In genomic region chr12:52633383-52633782, GRCh38 we compare ENCODE assay signal across 12 cellular contexts. TPM values are rescaled to one million over a fixed set of nuclear protein-coding genes. Genes with fewer than 3 reads are reported as not detected.
DNase-seq lines count a peak whose midpoint lies in the region; ATAC-seq and TF ChIP-seq lines count a peak whose summit lies in the region.
"Had no signal": no experiment of that assay in that cellular context is flagged by ENCODE, and none has a peak within 500 bp of the region (broad histone marks: within the 10 kb centered on the region; RNA-seq: fewer than 3 reads in every experiment).

No MANE protein-coding gene starts in this region.

- H3K9me3 Mint-ChIP-seq in activated T-cell treated with anti-CD3 and anti-CD28 coated beads, Interleukin-2, amount 50 U/mL, for 24 hours, result no peaks in the 10 kb centered on the region
- no peaks in the 10 kb centered on the region for H3K9me3 Mint-ChIP-seq in activated CD4-positive, alpha-beta memory T cell treated with anti-CD3 and anti-CD28 coated beads, Interleukin-2, amount 10 ng/mL, durations not matched to agents 7 days and 5 days

- H3K27me3 Mint-ChIP-seq in activated T-cell treated with anti-CD3 and anti-CD28 coated beads, Interleukin-2, amount 50 U/mL, for 24 hours, result no peaks in the 10 kb centered on the region
- H3K27me3 Mint-ChIP-seq in activated CD4-positive, alpha-beta memory T cell treated with anti-CD3 and anti-CD28 coated beads, Interleukin-2, amount 10 ng/mL, durations not matched to agents 7 days and 5 days, result peaks cover 26% of the 10 kb centered on the region

- H3K4me1 ChIP-seq in BE2C (no peaks in the 10 kb centered on the region), ovary (ENCODE audit: insufficient read depth) (no peaks in the 10 kb centered on the region)

- H3K9me3 ChIP-seq in BE2C (no peaks in the 10 kb centered on the region), ovary (no peaks in the 10 kb centered on the region)
- H3K9me3 ChIP-seq: mucosa of descending colon had no signal

- TF ChIP-seq EP300 in ovary (IDR thresholded peaks at IDR 0.05), result no peak

- H3K4me3 Mint-ChIP-seq in activated T-cell treated with anti-CD3 and anti-CD28 coated beads, Interleukin-2, amount 50 U/mL, for 24 hours, result no peak overlapping the region
- H3K4me3 Mint-ChIP-seq in activated CD4-positive, alpha-beta memory T cell treated with anti-CD3 and anti-CD28 coated beads, Interleukin-2, amount 10 ng/mL, durations not matched to agents 7 days and 5 days, result no peak overlapping the region

- peaks cover 60% of the 10 kb centered on the region for H3K4me1 Mint-ChIP-seq in activated T-cell treated with anti-CD3 and anti-CD28 coated beads, Interleukin-2, amount 50 U/mL, for 24 hours (ENCODE audit: low read depth)
- peaks cover 29% of the 10 kb centered on the region for H3K4me1 Mint-ChIP-seq in activated CD4-positive, alpha-beta memory T cell treated with anti-CD3 and anti-CD28 coated beads, Interleukin-2, amount 10 ng/mL, durations not matched to agents 7 days and 5 days

- intact Hi-C loops in ovary (cut with DNase I), result no loop called here

- no peak overlapping the region for H3K4me3 ChIP-seq in BE2C (ENCODE audit: low read depth, low read length)
- no peak overlapping the region for H3K4me3 ChIP-seq in ovary
- H3K4me3 ChIP-seq: mucosa of descending colon had no signal

- H3K27ac Mint-ChIP-seq in activated T-cell treated with anti-CD3 and anti-CD28 coated beads, Interleukin-2, amount 50 U/mL, for 24 hours, result peak overlapping the region; percentile 26
- H3K27ac Mint-ChIP-seq in activated CD4-positive, alpha-beta memory T cell treated with anti-CD3 and anti-CD28 coated beads, Interleukin-2, amount 10 ng/mL, durations not matched to agents 7 days and 5 days, result peak overlapping the region; percentile 4

- POLR2A ChIA-PET in activated CD4-positive, alpha-beta memory T cell treated with anti-CD3 and anti-CD28 coated beads, Interleukin-2, amount 10 ng/mL, durations not matched to agents 7 days and 5 days (lab: Charles Lee), result interaction anchor here (1.5 kb wide), 1 partner anchor 11 kb away, joined by 5 read pairs; no protein-coding TSS in a partner anchor

- no peak for DNase-seq in activated T-cell treated with anti-CD3 and anti-CD28 coated beads, Interleukin-2, amount 50 U/mL, for 24 hours
- DNase-seq in activated T-cell treated with anti-CD3 and anti-CD28 coated beads for 4 hours (no peak), MV-4-11 (lab: John Stamatoyannopoulos, UW) (peak; percentile 75), BE2C (no peak), ovary (no peak), globus pallidus (ENCODE audit: low spot score) (no peak)
- DNase-seq in activated CD4-positive, alpha-beta memory T cell treated with anti-CD3 and anti-CD28 coated beads, Interleukin-2, amount 10 ng/mL, durations not matched to agents 7 days and 5 days, result peak; percentile 50
- DNase-seq in stimulated activated naive CD8-positive, alpha-beta T cell treated with anti-CD3 and anti-CD28 coated beads, Interleukin-15, Interleukin-2, amounts not matched to agents 100 U/mL and 50 U/mL, for 24 hours, result peak; percentile 7
- DNase-seq: effector CD4-positive, alpha-beta T cell; foreskin fibroblast; mucosa of descending colon had no signal

- CTCF ChIA-PET in activated CD4-positive, alpha-beta memory T cell treated with anti-CD3 and anti-CD28 coated beads, Interleukin-2, amount 10 ng/mL, durations not matched to agents 7 days and 5 days (lab: Charles Lee), result interaction anchor here (0.7 to 1.5 kb wide), 5 partner anchors 8 to 246 kb away, joined by 3 to 4 read pairs (median 3); no protein-coding TSS in a partner anchor

- H3K27me3 ChIP-seq in BE2C, result peaks cover 19% of the 10 kb centered on the region
- H3K27me3 ChIP-seq in ovary, result no peaks in the 10 kb centered on the region

- TF ChIP-seq CTCF in BE2C (IDR thresholded peaks at IDR 0.05; ENCODE audit: low read depth, low read length) (no peak), ovary (IDR thresholded peaks at IDR 0.05) (no peak)

- no peak overlapping the region for H3K27ac ChIP-seq in ovary

- 50 to 72% (median 59%) methylated on average over 4 of the region's 4 CpGs for WGBS in ovary, 3 donors

- no peak for TF ChIP-seq POLR2A in ovary (IDR thresholded peaks at IDR 0.05)

- H3K36me3 ChIP-seq in BE2C (no peaks in the 10 kb centered on the region), ovary (no peaks in the 10 kb centered on the region)

- H3K36me3 Mint-ChIP-seq in activated T-cell treated with anti-CD3 and anti-CD28 coated beads, Interleukin-2, amount 50 U/mL, for 24 hours (ENCODE audit: low read depth), result no peaks in the 10 kb centered on the region
- H3K36me3 Mint-ChIP-seq in activated CD4-positive, alpha-beta memory T cell treated with anti-CD3 and anti-CD28 coated beads, Interleukin-2, amount 10 ng/mL, durations not matched to agents 7 days and 5 days (ENCODE audit: low read depth), result no peaks in the 10 kb centered on the region

- ATAC-seq in stimulated activated naive CD8-positive, alpha-beta T cell treated with anti-CD3 and anti-CD28 coated beads, Interleukin-15, Interleukin-2, amounts not matched to agents 100 U/mL and 50 U/mL, for 24 hours, result no peak
- ATAC-seq: mucosa of descending colon had no signal

RNA-seq across cellular contexts. Expression of gene KRT73, which starts 15.0 kb away (rescaled TPM):
- not detected for total RNA-seq in activated CD4-positive, alpha-beta memory T cell treated with anti-CD3 and anti-CD28 coated beads, Interleukin-2, amount 10 ng/mL, durations not matched to agents 7 days and 5 days
- polyA plus RNA-seq in BE2C (2012; ENCODE audit: insufficient read depth, insufficient read length, low read depth), result not detected
- not detected for total RNA-seq in ovary
- not detected for polyA plus RNA-seq in ovary
- total RNA-seq: mucosa of descending colon, pulmonary artery endothelial cell had no signal

RNA-seq across cellular contexts. Expression of gene KRT2, which starts 18.6 kb away (rescaled TPM):
- total RNA-seq in activated CD4-positive, alpha-beta memory T cell treated with anti-CD3 and anti-CD28 coated beads, Interleukin-2, amount 10 ng/mL, durations not matched to agents 7 days and 5 days, result not detected
- polyA plus RNA-seq in BE2C (2012; ENCODE audit: insufficient read depth, insufficient read length, low read depth), result not detected
- total RNA-seq in ovary, result not detected
- not detected for polyA plus RNA-seq in ovary
- total RNA-seq: pulmonary artery endothelial cell had no signal

RNA-seq across cellular contexts. Expression of gene KRT72, which starts 32.1 kb away (rescaled TPM):
- total RNA-seq in activated CD4-positive, alpha-beta memory T cell treated with anti-CD3 and anti-CD28 coated beads, Interleukin-2, amount 10 ng/mL, durations not matched to agents 7 days and 5 days, result not detected
- not detected for polyA plus RNA-seq in BE2C (2012; ENCODE audit: insufficient read depth, insufficient read length, low read depth)
- not detected for total RNA-seq in ovary
- polyA plus RNA-seq in ovary, result not detected
- total RNA-seq: mucosa of descending colon, pulmonary artery endothelial cell had no signal

RNA-seq across cellular contexts. Expression of gene KRT1, which starts 46.8 kb away (rescaled TPM):
- under 1 TPM; 0.13 to 0.30 TPM for total RNA-seq in activated CD4-positive, alpha-beta memory T cell treated with anti-CD3 and anti-CD28 coated beads, Interleukin-2, amount 10 ng/mL, durations not matched to agents 7 days and 5 days
- polyA plus RNA-seq in BE2C (2012; ENCODE audit: insufficient read depth, insufficient read length, low read depth), result not detected
- not detected for total RNA-seq in ovary
- not detected for polyA plus RNA-seq in ovary
- total RNA-seq: pulmonary artery endothelial cell had no signal

RNA-seq across cellular contexts. Expression of gene KRT74, which starts 59.7 kb away (rescaled TPM):
- not detected for total RNA-seq in activated CD4-positive, alpha-beta memory T cell treated with anti-CD3 and anti-CD28 coated beads, Interleukin-2, amount 10 ng/mL, durations not matched to agents 7 days and 5 days
- polyA plus RNA-seq in BE2C (2012; ENCODE audit: insufficient read depth, insufficient read length, low read depth), result not detected
- total RNA-seq in ovary, result not detected
- polyA plus RNA-seq in ovary, result not detected
- total RNA-seq: mucosa of descending colon, pulmonary artery endothelial cell had no signal

Comparison
In these comparisons a context has a peak if more than half of its experiments do, and no peak if none do; other contexts are left out.
1. DNase-seq: peak in MV-4-11 (single experiment), activated CD4-positive, alpha-beta memory T cell treated with anti-CD3 and anti-CD28 coated beads, Interleukin-2, amount 10 ng/mL, durations not matched to agents 7 days and 5 days (single experiment) and stimulated activated naive CD8-positive, alpha-beta T cell treated with anti-CD3 and anti-CD28 coated beads, Interleukin-15, Interleukin-2, amounts not matched to agents 100 U/mL and 50 U/mL, for 24 hours (single experiment); none in activated T-cell treated with anti-CD3 and anti-CD28 coated beads, Interleukin-2, amount 50 U/mL, for 24 hours (single experiment), activated T-cell treated with anti-CD3 and anti-CD28 coated beads for 4 hours (single experiment), BE2C (single experiment), ovary (0 of 5) and globus pallidus (single experiment).